Comparison of ENCODE assay signal across 8 cellular contexts in the genomic region with DNA sequence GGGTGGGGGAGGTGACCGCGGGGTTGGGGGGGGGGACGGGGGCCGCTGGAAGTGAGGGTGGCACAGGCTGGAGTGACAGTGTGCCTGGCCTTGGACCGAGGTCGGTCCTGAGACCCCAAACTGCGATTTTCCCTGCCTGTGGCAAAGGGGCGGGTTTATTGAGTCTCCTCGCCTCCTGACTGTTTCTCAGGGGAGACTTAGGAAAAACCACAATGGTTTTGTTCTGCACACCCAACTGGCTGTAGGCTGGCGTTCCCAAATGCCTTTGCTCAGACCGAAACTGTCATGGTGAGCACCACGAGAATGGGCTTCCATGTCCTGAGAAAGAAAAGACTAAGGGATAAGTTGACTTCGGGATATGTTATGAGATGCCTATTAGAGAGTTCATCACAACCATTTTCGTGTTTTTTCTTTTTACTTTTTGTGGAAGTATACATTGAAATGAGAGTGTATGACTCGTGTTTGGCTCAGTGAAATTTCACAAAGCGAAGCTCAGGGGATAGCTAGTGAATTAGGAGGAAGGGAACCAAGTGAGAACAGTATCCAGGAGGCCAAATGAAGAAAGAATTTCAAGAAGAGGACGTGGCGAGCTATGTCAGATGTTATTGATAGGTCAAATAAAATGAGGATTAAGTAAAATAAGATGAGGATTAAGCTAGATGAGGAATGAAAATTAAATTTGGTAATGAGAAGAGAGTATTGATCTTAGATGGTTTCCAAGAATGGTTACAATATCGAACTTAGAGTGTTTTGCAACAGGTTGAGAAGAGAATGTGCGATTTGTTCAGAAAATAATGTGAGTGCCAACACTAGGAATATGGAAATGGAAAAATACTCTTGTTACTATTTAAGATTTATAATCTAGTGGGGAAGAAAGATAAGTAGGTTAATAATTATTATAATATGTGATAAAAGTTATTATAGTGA. TPM values are rescaled to one million over a fixed set of nuclear protein-coding genes. Genes with fewer than 3 reads are reported as not detected.
DNase-seq lines count a peak whose midpoint lies in the region; ATAC-seq and TF ChIP-seq lines count a peak whose summit lies in the region.

No MANE protein-coding gene starts in this region.

- peaks cover 10% of the 10 kb centered on the region for H3K4me1 ChIP-seq in CD4-positive, alpha-beta memory T cell (ENCODE audit: insufficient read depth, low read length)
- H3K4me1 ChIP-seq in cardiac muscle cell (ENCODE audit: low read depth): no peaks in the 10 kb centered on the region
- no peaks in the 10 kb centered on the region for H3K4me1 ChIP-seq in rectal smooth muscle tissue (ENCODE audit: control insufficient read depth, insufficient read depth, low read length)

- peak overlapping the region; percentile 25 to 48 for H3K4me3 ChIP-seq in CD4-positive, alpha-beta memory T cell (ENCODE audit: low read length in 2 of 2)
- H3K4me3 ChIP-seq in SU-DHL-6 (ENCODE audit: insufficient read depth, low read length, poor library complexity, severe bottlenecking): peak overlapping the region; percentile 96
- peak overlapping the region; percentile 62 for H3K4me3 ChIP-seq in cardiac muscle cell
- peak overlapping the region; percentile 73 for H3K4me3 ChIP-seq in rectal smooth muscle tissue (ENCODE audit: low read length)

- H3K27ac ChIP-seq in CD4-positive, alpha-beta memory T cell (ENCODE audit: low read depth, low read length): no peak overlapping the region
- no peak overlapping the region for H3K27ac ChIP-seq in SU-DHL-6 (ENCODE audit: low read depth, low read length)
- no peak overlapping the region for H3K27ac ChIP-seq in cardiac muscle cell
- peak overlapping the region; percentile 37 for H3K27ac ChIP-seq in rectal smooth muscle tissue (ENCODE audit: low read depth, low read length)

- no peaks in the 10 kb centered on the region; the same call in 1 of the 2 replicates for H3F3A ChIP-seq in SU-DHL-6 (ENCODE audit: insufficient read depth)

- H3K36me3 Mint-ChIP-seq in CD4-positive, alpha-beta memory T cell: peaks cover 0 to 1% of the 10 kb centered on the region in 2 donors
- H3K36me3 Mint-ChIP-seq in nephron progenitor cell (ENCODE audit: low read depth): no peaks in the 10 kb centered on the region
- H3K36me3 Mint-ChIP-seq in type B pancreatic cell: peaks cover 17% of the 10 kb centered on the region

- POLR2A ChIA-PET in CD4-positive, alpha-beta memory T cell (lab: Charles Lee; ENCODE audit: partially characterized antibody): interaction anchor here (0.5 kb wide), 1 partner anchor 17 kb away, joined by 3 read pairs; no protein-coding TSS in a partner anchor

- H4K20me1 ChIP-seq in SU-DHL-6 (ENCODE audit: low read depth, low read length): peaks cover 9% of the 10 kb centered on the region; the same call in 1 of the 2 replicates

- intact Hi-C loops in CD4-positive, alpha-beta memory T cell (cut with micrococcal nuclease): no loop called here

- TF ChIP-seq CTCF in SU-DHL-6 (IDR thresholded peaks at IDR 0.05; ENCODE audit: insufficient read depth, low read length, poor library complexity, severe bottlenecking): no peak
- no peak for TF ChIP-seq CTCF in cardiac muscle cell (IDR thresholded peaks at IDR 0.05; ENCODE audit: low read depth, low read length)
- TF ChIP-seq CTCF in nephron progenitor cell (IDR thresholded peaks at IDR 0.05): no peak
- TF ChIP-seq CTCF in type B pancreatic cell (conservative IDR thresholded peaks at IDR 0.05): no peak

- H3K9me3 Mint-ChIP-seq in CD4-positive, alpha-beta memory T cell: peaks cover 0 to 4% (median under 1%) of the 10 kb centered on the region in 8 donors
- H3K9me3 Mint-ChIP-seq in nephron progenitor cell: peaks cover 42% of the 10 kb centered on the region
- H3K9me3 Mint-ChIP-seq in type B pancreatic cell: peaks cover 11% of the 10 kb centered on the region

- H3K9me2 ChIP-seq in SU-DHL-6 (replicated peaks; ENCODE audit: insufficient read depth, low read length): no peaks in the 10 kb centered on the region

- no peaks in the 10 kb centered on the region for H3K27me3 ChIP-seq in CD4-positive, alpha-beta memory T cell (ENCODE audit: insufficient read depth, low read length)
- H3K27me3 ChIP-seq in SU-DHL-6 (ENCODE audit: low read length) (no peaks in the 10 kb centered on the region), cardiac muscle cell (no peaks in the 10 kb centered on the region), rectal smooth muscle tissue (ENCODE audit: control insufficient read depth, insufficient read depth, low read length) (no peaks in the 10 kb centered on the region)

- H3K9me3 ChIP-seq in CD4-positive, alpha-beta memory T cell (ENCODE audit: control insufficient read depth in 1 of 2, low read length in 2 of 2): no peaks in the 10 kb centered on the region
- H3K9me3 ChIP-seq in SU-DHL-6 (ENCODE audit: insufficient read depth, low read length): no peaks in the 10 kb centered on the region
- H3K9me3 ChIP-seq in cardiac muscle cell (ENCODE audit: low read depth): no peaks in the 10 kb centered on the region

- peaks cover 0 to 2% (median 0%) of the 10 kb centered on the region in 4 donors for H3K4me1 Mint-ChIP-seq in CD4-positive, alpha-beta memory T cell
- peaks cover 4% of the 10 kb centered on the region for H3K4me1 Mint-ChIP-seq in nephron progenitor cell
- peaks cover 4% of the 10 kb centered on the region for H3K4me1 Mint-ChIP-seq in type B pancreatic cell (ENCODE audit: unreplicated experiment)

- no peak for DNase-seq in CD4-positive, alpha-beta memory T cell
- DNase-seq in H4 (ENCODE audit: low spot score) (peak; percentile 27), cardiac muscle cell (ENCODE audit: low read depth in 1 of 2, low spot score in 1 of 2) (peak; percentile 47 to 74), nephron progenitor cell (no peak), type B pancreatic cell (ENCODE audit: extremely low spot score, unreplicated experiment) (no peak)

- CTCF ChIA-PET in CD4-positive, alpha-beta memory T cell (lab: Charles Lee; ENCODE audit: partially characterized antibody): no interaction called here

- H3K4me3 Mint-ChIP-seq in CD4-positive, alpha-beta memory T cell: no peak overlapping the region
- H3K4me3 Mint-ChIP-seq in nephron progenitor cell (no peak overlapping the region), type B pancreatic cell (no peak overlapping the region)

- H3K9ac ChIP-seq in SU-DHL-6 (ENCODE audit: low read length) (peak overlapping the region; percentile 88), rectal smooth muscle tissue (ENCODE audit: low read length) (no peak overlapping the region)

- no peak overlapping the region for H2AFZ ChIP-seq in SU-DHL-6 (ENCODE audit: low read depth, low read length, severe bottlenecking)

- peaks cover 6 to 9% of the 10 kb centered on the region in 2 donors for H3K27me3 Mint-ChIP-seq in CD4-positive, alpha-beta memory T cell
- H3K27me3 Mint-ChIP-seq in nephron progenitor cell (ENCODE audit: low read depth, poor library complexity): peaks cover 3% of the 10 kb centered on the region
- peaks cover 8% of the 10 kb centered on the region for H3K27me3 Mint-ChIP-seq in type B pancreatic cell

- ATAC-seq in HG03045 (IDR thresholded peaks at IDR 0.05; ENCODE audit: unreplicated experiment): no peak

- H3K4me2 ChIP-seq in SU-DHL-6 (ENCODE audit: low read depth, low read length, poor library complexity, severe bottlenecking): peak overlapping the region; percentile 100

- H3K27ac Mint-ChIP-seq in CD4-positive, alpha-beta memory T cell: no peak overlapping the region
- H3K27ac Mint-ChIP-seq in nephron progenitor cell: no peak overlapping the region
- no peak overlapping the region for H3K27ac Mint-ChIP-seq in type B pancreatic cell

- peaks cover 51% of the 10 kb centered on the region for H3K79me2 ChIP-seq in SU-DHL-6 (ENCODE audit: insufficient read depth, low read length)

- no peaks in the 10 kb centered on the region for H3K36me3 ChIP-seq in CD4-positive, alpha-beta memory T cell (ENCODE audit: insufficient read depth, low read length)
- H3K36me3 ChIP-seq in SU-DHL-6 (ENCODE audit: low read length) (peaks cover 2% of the 10 kb centered on the region), cardiac muscle cell (no peaks in the 10 kb centered on the region), rectal smooth muscle tissue (ENCODE audit: control insufficient read depth, insufficient read depth, low read length) (no peaks in the 10 kb centered on the region)

RNA-seq across cellular contexts. Expression of a gene that starts 0.9 kb away (rescaled TPM):
- 10 to 100 TPM; 14.0 to 16.4 TPM for total RNA-seq in CD4-positive, alpha-beta memory T cell
- 1 to 10 TPM; 5.4 to 7.0 TPM for polyA plus RNA-seq in CD4-positive, alpha-beta memory T cell
- total RNA-seq in H4 (2014; rRNA removed; shearing (Covaris generic)): 12.6 and 13.0 TPM in 2 replicates
- total RNA-seq in cardiac muscle cell (25.5 and 29.5 TPM in 2 replicates), type B pancreatic cell (ENCODE audit: low replicate concordance) (88.9 and 105 TPM in 2 replicates)
- 20.0 and 36.0 TPM in 2 replicates for polyA plus RNA-seq in cardiac muscle cell

RNA-seq across cellular contexts. Expression of a gene that starts 8.6 kb away (rescaled TPM):
- total RNA-seq in CD4-positive, alpha-beta memory T cell: not detected
- not detected for polyA plus RNA-seq in CD4-positive, alpha-beta memory T cell
- 0.25 TPM in 1 of 2 replicates, not detected in the other for total RNA-seq in H4 (2014; rRNA removed; shearing (Covaris generic))
- total RNA-seq in cardiac muscle cell: not detected in 2 replicates
- polyA plus RNA-seq in cardiac muscle cell: not detected in 2 replicates
- total RNA-seq in type B pancreatic cell (ENCODE audit: low replicate concordance): 0.19 and 0.40 TPM in 2 replicates

RNA-seq across cellular contexts. Expression of a gene that starts 48.5 kb away (rescaled TPM):
- not detected for total RNA-seq in CD4-positive, alpha-beta memory T cell
- polyA plus RNA-seq in CD4-positive, alpha-beta memory T cell: not detected
- total RNA-seq in H4 (2014; rRNA removed; shearing (Covaris generic)): not detected in 2 replicates
- total RNA-seq in cardiac muscle cell: not detected in 2 replicates
- not detected in 2 replicates for polyA plus RNA-seq in cardiac muscle cell
- total RNA-seq in type B pancreatic cell (ENCODE audit: low replicate concordance): 1.2 and 3.4 TPM in 2 replicates

Comparison
In these comparisons a context has a peak if more than half of its experiments do, and no peak if none do; other contexts are left out.
1. DNase-seq: peak in H4 (single experiment) and cardiac muscle cell (2 of 2); none in CD4-positive, alpha-beta memory T cell (0 of 5), nephron progenitor cell (single experiment) and type B pancreatic cell (single experiment).
2. H3K4me3 ChIP-seq: peak in every context shown above with its lines; median percentile 96 in SU-DHL-6; 73 in rectal smooth muscle tissue; 62 in cardiac muscle cell; 36 in CD4-positive, alpha-beta memory T cell.